24 cellular contexts compared by ENCODE assay signal in the genomic region with DNA sequence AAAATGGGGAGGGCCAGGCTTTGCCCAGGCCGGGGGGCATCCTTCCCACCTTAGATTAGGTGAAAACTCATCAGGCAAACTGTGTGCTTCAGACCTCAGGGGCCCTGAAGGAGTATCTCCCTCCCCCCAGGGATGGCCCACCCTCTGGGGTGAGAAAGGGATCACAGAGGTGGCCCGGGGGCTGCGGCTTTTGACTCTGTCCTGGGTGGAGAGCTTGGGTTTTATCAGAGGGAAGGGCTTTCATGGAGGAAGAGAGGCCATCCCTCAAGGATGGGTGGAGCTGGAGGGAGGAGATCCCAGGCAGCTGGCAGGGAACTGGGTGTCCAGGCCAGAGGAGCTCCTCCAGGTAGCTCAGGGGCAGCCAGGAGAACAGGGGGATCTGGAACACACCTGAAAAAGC. TPM values are rescaled to one million over a fixed set of nuclear protein-coding genes. Genes with fewer than 3 reads are reported as not detected.
A peak's percentile ranks its signal among the peaks of the same experiment; 100 is the strongest.
DNase-seq lines count a peak whose midpoint lies in the region; ATAC-seq and TF ChIP-seq lines count a peak whose summit lies in the region.
"Had no signal": no experiment of that assay in that cellular context is flagged by ENCODE, and none has a peak within 500 bp of the region (broad histone marks: within the 10 kb centered on the region; RNA-seq: fewer than 3 reads in every experiment).

No MANE protein-coding gene starts in this region.

- CTCF ChIA-PET in MCF 10A (lab: Yijun Ruan, JAX): interaction anchor here (0.8 kb wide), 2 partner anchors 93 to 190 kb away, joined by 3 read pairs; partner anchors contain the start of gene ARL2

- POLR2A ChIA-PET in MCF 10A (lab: Yijun Ruan, JAX): no interaction called here

- no peak overlapping the region for H3K27ac ChIP-seq in breast epithelium
- no peak overlapping the region for H3K27ac ChIP-seq in sigmoid colon
- no peak overlapping the region for H3K27ac ChIP-seq in vagina
- H3K27ac ChIP-seq: HL-60 had no signal

- H3K4me3 ChIP-seq in breast epithelium: no peak overlapping the region
- H3K4me3 ChIP-seq in sigmoid colon: no peak overlapping the region
- no peak overlapping the region for H3K4me3 ChIP-seq in vagina
- H3K4me3 ChIP-seq: GM12878, HAP-1 had no signal

- H3K27ac Mint-ChIP-seq in MCF 10A (ENCODE audit: low read depth, unreplicated experiment) (peak overlapping the region; percentile 16), glutamatergic neuron (ENCODE audit: unreplicated experiment) (peak overlapping the region; percentile 70)
- H3K27ac Mint-ChIP-seq in activated T-helper 17 cell treated with anti-CD3 and anti-CD28 coated beads, Interleukin-2, amount 50 U/mL, for 72 hours: no peak overlapping the region
- H3K27ac Mint-ChIP-seq: CD4-positive, CD25-positive, alpha-beta regulatory T cell; CD8-positive, alpha-beta memory T cell had no signal

- H3K4me1 ChIP-seq in breast epithelium (peaks cover 5 to 7% of the 10 kb centered on the region in 2 donors), sigmoid colon (peaks cover 0 to 39% (median 32%) of the 10 kb centered on the region in 4 donors), vagina (peaks cover 43% of the 10 kb centered on the region)

- H3K9me3 Mint-ChIP-seq in MCF 10A (ENCODE audit: unreplicated experiment) (no peaks in the 10 kb centered on the region), glutamatergic neuron (ENCODE audit: unreplicated experiment) (peaks cover 8% of the 10 kb centered on the region)
- no peaks in the 10 kb centered on the region for H3K9me3 Mint-ChIP-seq in activated T-helper 17 cell treated with anti-CD3 and anti-CD28 coated beads, Interleukin-2, amount 50 U/mL, for 72 hours
- H3K9me3 Mint-ChIP-seq: CD4-positive, CD25-positive, alpha-beta regulatory T cell; CD8-positive, alpha-beta memory T cell had no signal

- H3K9me3 ChIP-seq in breast epithelium (no peaks in the 10 kb centered on the region), sigmoid colon (no peaks in the 10 kb centered on the region), vagina (no peaks in the 10 kb centered on the region)
- H3K9me3 ChIP-seq: HAP-1 had no signal

- H3K27me3 Mint-ChIP-seq in MCF 10A (ENCODE audit: insufficient read depth, unreplicated experiment): no peaks in the 10 kb centered on the region
- peaks cover 6% of the 10 kb centered on the region for H3K27me3 Mint-ChIP-seq in glutamatergic neuron (ENCODE audit: unreplicated experiment)
- H3K27me3 Mint-ChIP-seq in activated T-helper 17 cell treated with anti-CD3 and anti-CD28 coated beads, Interleukin-2, amount 50 U/mL, for 72 hours: no peaks in the 10 kb centered on the region
- H3K27me3 Mint-ChIP-seq: CD4-positive, CD25-positive, alpha-beta regulatory T cell; CD8-positive, alpha-beta memory T cell had no signal

- H3K36me3 ChIP-seq in breast epithelium (no peaks in the 10 kb centered on the region), sigmoid colon (no peaks in the 10 kb centered on the region), vagina (no peaks in the 10 kb centered on the region)
- H3K36me3 ChIP-seq: HAP-1 had no signal

- DNase-seq in MCF 10A (ENCODE audit: unreplicated experiment) (no peak), breast epithelium (ENCODE audit: low spot score in 2 of 2) (no peak), glutamatergic neuron (no peak), sigmoid colon (peak; percentile 49), vagina (ENCODE audit: extremely low spot score in 2 of 2) (no peak)
- DNase-seq: 8988T; C1 segment of cervical spinal cord; CD4-positive, CD25-positive, alpha-beta regulatory T cell; CD8-positive, alpha-beta memory T cell; COR-L47; DMS 273 treated with DMSO at 0.1 percent for 48 hours; DMS53; DND-41; EL had no signal

- no TSS peak for BruUV-seq in MCF 10A (replicated peaks; lab: Mats Ljungman, UMichigan)

- TF ChIP-seq CTCF in MCF 10A (IDR thresholded peaks at IDR 0.05; ENCODE audit: unreplicated experiment): no peak
- TF ChIP-seq CTCF in breast epithelium (IDR thresholded peaks at IDR 0.05): no peak
- TF ChIP-seq CTCF in glutamatergic neuron (IDR thresholded peaks at IDR 0.05; ENCODE audit: partially characterized antibody, unreplicated experiment): no peak
- no peak for TF ChIP-seq CTCF in sigmoid colon (IDR thresholded peaks at IDR 0.05)
- TF ChIP-seq CTCF in vagina (IDR thresholded peaks at IDR 0.05): no peak

- 57 to 58% methylated on average over 3 of the region's 3 CpGs for WGBS in sigmoid colon, 2 donors

- H3K4me3 Mint-ChIP-seq in MCF 10A (ENCODE audit: unreplicated experiment) (no peak overlapping the region), glutamatergic neuron (ENCODE audit: unreplicated experiment) (no peak overlapping the region)
- no peak overlapping the region for H3K4me3 Mint-ChIP-seq in activated T-helper 17 cell treated with anti-CD3 and anti-CD28 coated beads, Interleukin-2, amount 50 U/mL, for 72 hours

- TF ChIP-seq POLR2A in breast epithelium (IDR thresholded peaks at IDR 0.05) (no peak), sigmoid colon (IDR thresholded peaks at IDR 0.05) (no peak), vagina (IDR thresholded peaks at IDR 0.05) (no peak)

- H3K36me3 Mint-ChIP-seq in MCF 10A (ENCODE audit: insufficient read depth, unreplicated experiment): peaks cover 6% of the 10 kb centered on the region
- no peaks in the 10 kb centered on the region for H3K36me3 Mint-ChIP-seq in glutamatergic neuron (ENCODE audit: unreplicated experiment)
- no peaks in the 10 kb centered on the region for H3K36me3 Mint-ChIP-seq in activated T-helper 17 cell treated with anti-CD3 and anti-CD28 coated beads, Interleukin-2, amount 50 U/mL, for 72 hours (ENCODE audit: low read depth)
- H3K36me3 Mint-ChIP-seq: CD4-positive, CD25-positive, alpha-beta regulatory T cell had no signal

- TF ChIP-seq EP300 in sigmoid colon (IDR thresholded peaks at IDR 0.05): no peak

- ATAC-seq in GM21360 (IDR thresholded peaks at IDR 0.05; ENCODE audit: unreplicated experiment): no peak
- ATAC-seq in activated T-helper 17 cell treated with anti-CD3 and anti-CD28 coated beads, Interleukin-2, amount 50 U/mL, for 72 hours (replicated peaks): no peak
- ATAC-seq: GM12878 had no signal

- H3K4me1 Mint-ChIP-seq in MCF 10A (ENCODE audit: insufficient read depth, unreplicated experiment): peaks cover 14% of the 10 kb centered on the region
- H3K4me1 Mint-ChIP-seq in glutamatergic neuron (ENCODE audit: low read depth, unreplicated experiment): peaks cover 18% of the 10 kb centered on the region
- peaks cover 9% of the 10 kb centered on the region for H3K4me1 Mint-ChIP-seq in activated T-helper 17 cell treated with anti-CD3 and anti-CD28 coated beads, Interleukin-2, amount 50 U/mL, for 72 hours

- H3K27me3 ChIP-seq in breast epithelium (no peaks in the 10 kb centered on the region), sigmoid colon (no peaks in the 10 kb centered on the region), vagina (no peaks in the 10 kb centered on the region)

- intact Hi-C loops in MCF 10A (cut with micrococcal nuclease): loop anchor here (5.0 kb wide), 1 partner anchor 46 kb away; no protein-coding TSS in a partner anchor
- intact Hi-C loops in breast epithelium (cut with DNase I; ENCODE audit: low total_unique reads): no loop called here
- intact Hi-C loops in sigmoid colon (cut with DNase I): no loop called here
- intact Hi-C loops in vagina (cut with DNase I): no loop called here

RNA-seq across cellular contexts. Expression of gene PPP2R5B, which starts 3.1 kb away (rescaled TPM):
- total RNA-seq in MCF 10A (2022) (38.0 and 48.0 TPM in 2 replicates), breast epithelium (10 to 100 TPM; 12.8 to 14.0 (median 13.8) TPM), glutamatergic neuron (ENCODE audit: unreplicated experiment) (148 TPM), sigmoid colon (10 to 100 TPM; 17.8 to 27.3 (median 21.3) TPM), vagina (16.9 TPM)
- 10 to 100 TPM; 15.6 to 23.4 (median 18.1) TPM for polyA plus RNA-seq in sigmoid colon
- total RNA-seq in activated T-helper 17 cell treated with anti-CD3 and anti-CD28 coated beads, Interleukin-2, amount 50 U/mL, for 72 hours: 10 to 100 TPM; 14.6 to 43.0 TPM

RNA-seq across cellular contexts. Expression of gene ATG2A, which starts 4.4 kb away (rescaled TPM):
- total RNA-seq in MCF 10A (2022): 28.7 and 29.9 TPM in 2 replicates
- 10 to 100 TPM; 20.0 to 22.1 (median 21.2) TPM for total RNA-seq in breast epithelium
- total RNA-seq in glutamatergic neuron (ENCODE audit: unreplicated experiment): 25.9 TPM
- total RNA-seq in sigmoid colon: 10 to 100 TPM; 12.1 to 22.7 (median 14.4) TPM
- polyA plus RNA-seq in sigmoid colon: 10 to 100 TPM; 13.2 to 27.6 (median 19.4) TPM
- total RNA-seq in vagina: 27.0 TPM
- 10 to 100 TPM; 20.9 to 23.1 TPM for total RNA-seq in activated T-helper 17 cell treated with anti-CD3 and anti-CD28 coated beads, Interleukin-2, amount 50 U/mL, for 72 hours

RNA-seq across cellular contexts. Expression of gene GPHA2, which starts 14.3 kb away (rescaled TPM):
- total RNA-seq in MCF 10A (2022) (not detected in 2 replicates), breast epithelium (not detected), glutamatergic neuron (ENCODE audit: unreplicated experiment) (not detected), sigmoid colon (1 to 10 TPM in 1 of 4 donors, not detected in 3; 2.9 TPM), vagina (not detected)
- under 1 TPM in 1 of 3 donors, not detected in 2; 0.47 TPM for polyA plus RNA-seq in sigmoid colon
- total RNA-seq in activated T-helper 17 cell treated with anti-CD3 and anti-CD28 coated beads, Interleukin-2, amount 50 U/mL, for 72 hours: under 1 TPM in 1 of 2 donors, not detected in 1; 0.43 TPM
- total RNA-seq: A673; CD4-positive, CD25-positive, alpha-beta regulatory T cell; CD8-positive, alpha-beta memory T cell; GM12878; H4; HT1080 had no signal
- polyA plus RNA-seq: AG04450; CD4-positive, CD25-positive, alpha-beta regulatory T cell; CD8-positive, alpha-beta memory T cell; GM12878 had no signal

RNA-seq across cellular contexts. Expression of gene EHD1, which starts 43.0 kb away (rescaled TPM):
- total RNA-seq in MCF 10A (2022) (67.9 and 80.6 TPM in 2 replicates), breast epithelium (10 to 100 TPM; 26.9 to 45.4 (median 31.2) TPM), glutamatergic neuron (ENCODE audit: unreplicated experiment) (114 TPM), sigmoid colon (10 to 100 TPM; 38.5 to 73.1 (median 44.1) TPM), vagina (61.6 TPM)
- polyA plus RNA-seq in sigmoid colon: 10 to 100 TPM; 27.0 to 54.0 (median 29.4) TPM
- total RNA-seq in activated T-helper 17 cell treated with anti-CD3 and anti-CD28 coated beads, Interleukin-2, amount 50 U/mL, for 72 hours: 100 to 1,000 TPM in 1 of 2 donors, 10 to 100 TPM in 1; 96.5 to 107 TPM

RNA-seq across cellular contexts. Expression of gene MAJIN, which starts 50.5 kb away (rescaled TPM):
- total RNA-seq in MCF 10A (2022): not detected in 2 replicates
- total RNA-seq in breast epithelium: not detected
- not detected for total RNA-seq in glutamatergic neuron (ENCODE audit: unreplicated experiment)
- not detected for total RNA-seq in sigmoid colon
- polyA plus RNA-seq in sigmoid colon: under 1 TPM in 1 of 3 donors, not detected in 2; 0.25 TPM
- total RNA-seq in vagina: not detected
- total RNA-seq in activated T-helper 17 cell treated with anti-CD3 and anti-CD28 coated beads, Interleukin-2, amount 50 U/mL, for 72 hours: 1 to 10 TPM in 1 of 2 donors, not detected in 1; 1.1 TPM
- total RNA-seq: A673; CD4-positive, CD25-positive, alpha-beta regulatory T cell; CD8-positive, alpha-beta memory T cell; G401; GM12878; H4; HT1080 had no signal
- polyA plus RNA-seq: AG04450; CD8-positive, alpha-beta memory T cell had no signal
